16 cellular contexts compared by ENCODE assay signal in genomic region chr15:60667925-60668324, GRCh38.
A peak's percentile ranks its signal among the peaks of the same experiment; 100 is the strongest.
DNase-seq lines count a peak whose midpoint lies in the region; ATAC-seq and TF ChIP-seq lines count a peak whose summit lies in the region.
"Had no signal": no experiment of that assay in that cellular context is flagged by ENCODE, and none has a peak within 500 bp of the region (broad histone marks: within the 10 kb centered on the region; RNA-seq: fewer than 3 reads in every experiment).

No MANE protein-coding gene starts in this region.

- H3K4me3 ChIP-seq in GM23338 = no peak overlapping the region
- H3K4me3 ChIP-seq in right cardiac atrium (ENCODE audit: low read length) = no peak overlapping the region

- H3K27me3 ChIP-seq in GM23338 (ENCODE audit: insufficient read depth) = no peaks in the 10 kb centered on the region
- no peaks in the 10 kb centered on the region for H3K27me3 ChIP-seq in right cardiac atrium (ENCODE audit: control insufficient read depth, insufficient read depth)
- H3K27me3 ChIP-seq: BE2C had no signal

- H4K20me1 ChIP-seq in GM23338 (replicated peaks; ENCODE audit: insufficient read depth) = no peaks in the 10 kb centered on the region

- H3K27me3 Mint-ChIP-seq in GM23338 (ENCODE audit: insufficient read depth, low read depth, poor library complexity) = peaks cover 6% of the 10 kb centered on the region
- no peaks in the 10 kb centered on the region for H3K27me3 Mint-ChIP-seq in T-cell
- no peaks in the 10 kb centered on the region for H3K27me3 Mint-ChIP-seq in effector memory CD8-positive, alpha-beta T cell

- H3K36me3 ChIP-seq in GM23338 (ENCODE audit: insufficient read depth) = no peaks in the 10 kb centered on the region
- H3K36me3 ChIP-seq: BE2C had no signal

- CTCF ChIA-PET in T-cell (lab: Charles Lee) = interaction anchor here in 1 of 2 donors (0.5 to 1.0 kb wide), 2 partner anchors 8 to 195 kb away, joined by 3 to 4 read pairs; no protein-coding TSS in a partner anchor

- no peak overlapping the region for H2AFZ ChIP-seq in GM23338

- TF ChIP-seq CTCF in GM23338 (conservative IDR thresholded peaks at IDR 0.05; ENCODE audit: low read depth in 2 of 2) = no peak

- H3K4me2 ChIP-seq in GM23338 = peak overlapping the region; percentile 40

- H3K4me1 Mint-ChIP-seq in GM23338 = peaks cover 51% of the 10 kb centered on the region
- H3K4me1 Mint-ChIP-seq in T-cell = peaks cover 4 to 25% (median 17%) of the 10 kb centered on the region in 3 donors
- H3K4me1 Mint-ChIP-seq in effector memory CD8-positive, alpha-beta T cell (ENCODE audit: low read depth in 2 of 2) = peaks cover 11 to 19% of the 10 kb centered on the region in 2 donors
- peaks cover 25% of the 10 kb centered on the region for H3K4me1 Mint-ChIP-seq in stimulated activated effector memory CD8-positive, alpha-beta T cell treated with anti-CD3 and anti-CD28 coated beads, Interleukin-12 subunit alpha, Interleukin-12 subunit beta, amount 100 ng/mL, for 72 hours

- H3K27ac Mint-ChIP-seq in GM23338 (0 out of 2 replicates have a peak overlapping the region, but pooled peaks have one; percentile 2), T-cell (peak overlapping the region; percentile 62 to 75)
- peak overlapping the region; percentile 83 to 87 for H3K27ac Mint-ChIP-seq in effector memory CD8-positive, alpha-beta T cell
- no peak overlapping the region for H3K27ac Mint-ChIP-seq in stimulated activated effector memory CD8-positive, alpha-beta T cell treated with anti-CD3 and anti-CD28 coated beads, Interleukin-12 subunit alpha, Interleukin-12 subunit beta, amount 100 ng/mL, for 72 hours
- H3K27ac Mint-ChIP-seq: HFFc6 had no signal

- H3K4me3 Mint-ChIP-seq in GM23338 (no peak overlapping the region), T-cell (no peak overlapping the region)
- H3K4me3 Mint-ChIP-seq in effector memory CD8-positive, alpha-beta T cell = peak overlapping the region; percentile 70 to 71
- peak overlapping the region; percentile 56 for H3K4me3 Mint-ChIP-seq in stimulated activated effector memory CD8-positive, alpha-beta T cell treated with anti-CD3 and anti-CD28 coated beads, Interleukin-12 subunit alpha, Interleukin-12 subunit beta, amount 100 ng/mL, for 72 hours
- H3K4me3 Mint-ChIP-seq: HFFc6 had no signal

- whole genome bisulfite sequencing in right cardiac atrium = 95% methylated on average over 5 of the region's 5 CpGs

- no peak overlapping the region; the same call in 1 of the 2 replicates for H3K27ac ChIP-seq in GM23338 (ENCODE audit: low read depth)
- H3K27ac ChIP-seq in right cardiac atrium (ENCODE audit: low read length) = no peak overlapping the region
- H3K27ac ChIP-seq: C4-2B had no signal

- no peaks in the 10 kb centered on the region for H3F3A ChIP-seq in GM23338 (replicated peaks; ENCODE audit: low read depth)

- H3K79me2 ChIP-seq in GM23338 (replicated peaks; ENCODE audit: insufficient read depth) = no peaks in the 10 kb centered on the region

- ATAC-seq in GM23338 (peak; percentile 74), T-cell (replicated peaks in 1 of 4) (no peak), right cardiac atrium (no peak), GM18870 (IDR thresholded peaks at IDR 0.05; ENCODE audit: unreplicated experiment) (no peak)
- ATAC-seq in effector memory CD8-positive, alpha-beta T cell (replicated peaks) = no peak
- ATAC-seq in stimulated activated effector memory CD8-positive, alpha-beta T cell treated with anti-CD3 and anti-CD28 coated beads, Interleukin-12 subunit alpha, Interleukin-12 subunit beta, amount 100 ng/mL, for 72 hours = no peak

- H3K36me3 Mint-ChIP-seq in GM23338 (ENCODE audit: low read depth) = no peaks in the 10 kb centered on the region
- no peaks in the 10 kb centered on the region for H3K36me3 Mint-ChIP-seq in T-cell
- no peaks in the 10 kb centered on the region for H3K36me3 Mint-ChIP-seq in effector memory CD8-positive, alpha-beta T cell (ENCODE audit: insufficient read depth)
- no peaks in the 10 kb centered on the region for H3K36me3 Mint-ChIP-seq in stimulated activated effector memory CD8-positive, alpha-beta T cell treated with anti-CD3 and anti-CD28 coated beads, Interleukin-12 subunit alpha, Interleukin-12 subunit beta, amount 100 ng/mL, for 72 hours
- H3K36me3 Mint-ChIP-seq: CD8-positive, alpha-beta T cell had no signal

- H3K4me1 ChIP-seq in GM23338 (ENCODE audit: insufficient read depth) (peaks cover 45% of the 10 kb centered on the region), right cardiac atrium (ENCODE audit: control insufficient read depth, insufficient read depth, low read length) (no peaks in the 10 kb centered on the region)
- H3K4me1 ChIP-seq: BE2C, Caco-2 had no signal

- DNase-seq in GM23338 (ENCODE audit: low spot score) (no peak), T-cell (no peak), right cardiac atrium (no peak), HPDE6-E6E7 (ENCODE audit: extremely low spot score) (no peak)
- no peak for DNase-seq in effector memory CD8-positive, alpha-beta T cell
- no peak for DNase-seq in stimulated activated effector memory CD8-positive, alpha-beta T cell treated with anti-CD3 and anti-CD28 coated beads, Interleukin-12 subunit alpha, Interleukin-12 subunit beta, amount 100 ng/mL, for 72 hours (ENCODE audit: low spot score in 2 of 2)
- DNase-seq: BE2C; Caco-2; CD8-positive, alpha-beta T cell; DND-41; GDM1; HCEC 1CT; HFFc6; IMR-90 had no signal

- intact Hi-C loops in right cardiac atrium (cut with DNase I) = no loop called here

- no peaks in the 10 kb centered on the region for H3K9me2 ChIP-seq in GM23338 (ENCODE audit: insufficient read depth)

- H3K9me3 Mint-ChIP-seq in GM23338 (no peaks in the 10 kb centered on the region), T-cell (no peaks in the 10 kb centered on the region)
- H3K9me3 Mint-ChIP-seq in effector memory CD8-positive, alpha-beta T cell = no peaks in the 10 kb centered on the region
- no peaks in the 10 kb centered on the region for H3K9me3 Mint-ChIP-seq in stimulated activated effector memory CD8-positive, alpha-beta T cell treated with anti-CD3 and anti-CD28 coated beads, Interleukin-12 subunit alpha, Interleukin-12 subunit beta, amount 100 ng/mL, for 72 hours
- H3K9me3 Mint-ChIP-seq: CD8-positive, alpha-beta T cell; HFFc6 had no signal

- no peaks in the 10 kb centered on the region for H3K9me3 ChIP-seq in right cardiac atrium (ENCODE audit: control insufficient read depth, low read length)
- H3K9me3 ChIP-seq: BE2C, Caco-2 had no signal

- POLR2A ChIA-PET in T-cell (lab: Charles Lee) = interaction anchor here in 1 of 2 donors (0.5 kb wide), 1 partner anchor 73 kb away, joined by 3 read pairs; no protein-coding TSS in a partner anchor

TF ChIP-seq in GM23338, 12 proteins besides CTCF, POLR2A, EP300 and RAD21:
- TF ChIP-seq NANOG (IDR thresholded peaks at IDR 0.05; ENCODE audit: borderline replicate concordance) (no peak), EZH2 (IDR thresholded peaks at IDR 0.05; ENCODE audit: low read depth, unreplicated experiment) (no peak), JUNB (IDR thresholded peaks at IDR 0.05; ENCODE audit: unreplicated experiment) (no peak), POLR2AphosphoS5 (IDR thresholded peaks at IDR 0.05; ENCODE audit: low read depth) (no peak), CREB1 (CRISPR knock-in tag; IDR thresholded peaks at IDR 0.05; ENCODE audit: low read depth) (no peak), STAT1 (IDR thresholded peaks at IDR 0.05; ENCODE audit: unreplicated experiment) (no peak), ETS1 (IDR thresholded peaks at IDR 0.05) (no peak), EZH2phosphoT487 (IDR thresholded peaks at IDR 0.05; ENCODE audit: unreplicated experiment) (no peak), ZNF331 (CRISPR knock-in tag; IDR thresholded peaks at IDR 0.05; ENCODE audit: low read depth) (no peak)

Comparison
In these comparisons a context has a peak if more than half of its experiments do, and no peak if none do; other contexts are left out.
1. H3K4me3 Mint-ChIP-seq: peak in effector memory CD8-positive, alpha-beta T cell (2 of 2) and stimulated activated effector memory CD8-positive, alpha-beta T cell treated with anti-CD3 and anti-CD28 coated beads, Interleukin-12 subunit alpha, Interleukin-12 subunit beta, amount 100 ng/mL, for 72 hours (single experiment); none in GM23338 (single experiment) and T-cell (0 of 3).